8 cellular contexts compared by ENCODE assay signal in genomic region chr2:10448208-10448645, GRCh38. TPM values are rescaled to one million over a fixed set of nuclear protein-coding genes. Genes with fewer than 3 reads are reported as not detected.
A peak's percentile ranks its signal among the peaks of the same experiment; 100 is the strongest.
DNase-seq lines count a peak whose midpoint lies in the region; TF ChIP-seq lines count a peak whose summit lies in the region.

Gene ODC1, minus strand, starts transcription at chr2:10448327. Its CDS starts 3,295 bp downstream, at chr2:10445032.

- H2AFZ ChIP-seq in H9 (ENCODE audit: low read length): no peak within 1 kb of the TSS
- H2AFZ ChIP-seq in neural progenitor cell (replicated peaks): peak within 1 kb of the TSS; percentile 65

- H2BK120ac ChIP-seq in H9 (ENCODE audit: low read depth, low read length, poor library complexity, severe bottlenecking): no peak within 1 kb of the TSS

- peaks cover 12% of the 10 kb centered on the region for H3K36me3 ChIP-seq in neural progenitor cell

- peak within 1 kb of the TSS; percentile 71 for H3K4me2 ChIP-seq in H9 (ENCODE audit: insufficient read depth, insufficient read length, low read length)
- peak within 1 kb of the TSS; percentile 97 for H3K4me2 ChIP-seq in neural progenitor cell

- H3K4me3 Mint-ChIP-seq in H9 (peak within 1 kb of the TSS; percentile 63 to 89), neural progenitor cell (peak within 1 kb of the TSS; percentile 96)

- peak within 1 kb of the TSS; percentile 84 for H3K18ac ChIP-seq in H9 (ENCODE audit: insufficient read length, low read depth, low read length)

- H3K9me3 ChIP-seq in H9 (ENCODE audit: control insufficient read depth, low read depth, low read length) (no peaks in the 10 kb centered on the region), neural progenitor cell (ENCODE audit: low read depth) (no peaks in the 10 kb centered on the region)

- H2BK15ac ChIP-seq in H9 (ENCODE audit: low read depth, low read length): no peak within 1 kb of the TSS; the same call in 1 of the 2 replicates

- H3K4me1 ChIP-seq in H9 (ENCODE audit: insufficient read depth, low read length): no peaks in the 10 kb centered on the region; the same call in 1 of the 2 replicates
- peaks cover 21% of the 10 kb centered on the region for H3K4me1 ChIP-seq in neural progenitor cell

- H4K8ac ChIP-seq in H9 (replicated peaks; ENCODE audit: insufficient read length, low read depth, low read length): no peak within 1 kb of the TSS

- no peak within 1 kb of the TSS for H3K4ac ChIP-seq in H9 (ENCODE audit: low read depth, low read length)

- peak; percentile 41; the same call in 1 of the 2 replicates for TF ChIP-seq POLR2A in Raji (IDR thresholded peaks at IDR 0.05; ENCODE audit: insufficient read depth, low read depth, low read length)

- H3K56ac ChIP-seq in H9 (ENCODE audit: insufficient read length, low read depth, low read length): no peak within 1 kb of the TSS

- H2BK5ac ChIP-seq in H9 (ENCODE audit: insufficient read length, low read length): no peak within 1 kb of the TSS

- H3K27me3 Mint-ChIP-seq in H9 (ENCODE audit: low read depth) (peaks cover 22% of the 10 kb centered on the region), neural progenitor cell (ENCODE audit: insufficient read depth, low read depth) (no peaks in the 10 kb centered on the region)

- H3K4me1 Mint-ChIP-seq in H9 (peaks cover 14 to 23% of the 10 kb centered on the region in 2 experiments), neural progenitor cell (peaks cover 39% of the 10 kb centered on the region)

- H3F3A ChIP-seq in neural progenitor cell (ENCODE audit: low read depth): peaks cover 10% of the 10 kb centered on the region

- H2BK12ac ChIP-seq in H9 (ENCODE audit: insufficient read length, low read depth, low read length): no peak within 1 kb of the TSS

- no CpG with 5 or more reads among the region's 68 CpGs for WGBS in H9 (ENCODE audit: extremely low coverage, insufficient read length, low lambda C conversion rate)

- DNase-seq in EL (peak; percentile 94), H9 (peak; percentile 83), M059J (ENCODE audit: low read depth) (peak; percentile 85), fibroblast of the aortic adventitia (ENCODE audit: low read depth) (peak; percentile 91), neural progenitor cell (ENCODE audit: low spot score) (peak; percentile 98), stromal cell of bone marrow (ENCODE audit: low read depth) (peak; percentile 81)
- peak; percentile 99 for DNase-seq in activated T-helper 9 cell treated with anti-CD3 and anti-CD28 coated beads, Interleukin-2, amount 50 U/mL, for 16 hours (ENCODE audit: low read depth)

- H3K23me2 ChIP-seq in H9 (ENCODE audit: insufficient read length, low read depth, low read length, poor library complexity, severe bottlenecking): peaks cover 8% of the 10 kb centered on the region

- no peak within 1 kb of the TSS for H3K23ac ChIP-seq in H9 (ENCODE audit: insufficient read length, low read depth, low read length)

- H3K79me2 ChIP-seq in H9 (ENCODE audit: insufficient read depth, low read length) (peaks cover 4% of the 10 kb centered on the region; the same call in 1 of the 2 replicates), neural progenitor cell (ENCODE audit: low read depth) (peaks cover 41% of the 10 kb centered on the region)

- no peak within 1 kb of the TSS for H4K5ac ChIP-seq in H9 (ENCODE audit: insufficient read length, low read depth, low read length)

- no peak within 1 kb of the TSS for H3T11ph ChIP-seq in H9 (ENCODE audit: low read length)

- no peaks in the 10 kb centered on the region for H3K9me3 Mint-ChIP-seq in H9
- no peaks in the 10 kb centered on the region for H3K9me3 Mint-ChIP-seq in neural progenitor cell

- H3K27ac Mint-ChIP-seq in H9 (peak within 1 kb of the TSS in 1 of 3 experiments; percentile 74; a peak in 2 of 7 replicates), neural progenitor cell (peak within 1 kb of the TSS; percentile 90)

- H3K14ac ChIP-seq in H9 (ENCODE audit: insufficient read depth, low read length): peak within 1 kb of the TSS; percentile 88

- H2AK5ac ChIP-seq in H9 (ENCODE audit: insufficient read length, low read length): no peak within 1 kb of the TSS

- H4K20me1 ChIP-seq in H9 (ENCODE audit: control insufficient read depth, insufficient read depth, insufficient read length): no peaks in the 10 kb centered on the region
- H4K20me1 ChIP-seq in neural progenitor cell (ENCODE audit: low read depth): peaks cover 43% of the 10 kb centered on the region

- no peak within 1 kb of the TSS for H2BK20ac ChIP-seq in H9 (ENCODE audit: low read depth, low read length, poor library complexity, severe bottlenecking)

- H3K4me3 ChIP-seq in fibroblast of the aortic adventitia (ENCODE audit: low read depth, low read length): peak within 1 kb of the TSS; percentile 82
- peak within 1 kb of the TSS; percentile 67 for H3K4me3 ChIP-seq in neural progenitor cell

- H3K9ac ChIP-seq in H9 (ENCODE audit: extremely low read depth, insufficient read length, low read length) (peak within 1 kb of the TSS; percentile 39), neural progenitor cell (peak within 1 kb of the TSS; percentile 59)

- H3K27ac ChIP-seq in H9 (ENCODE audit: insufficient read length, low read depth, low read length) (no peak within 1 kb of the TSS), neural progenitor cell (peak within 1 kb of the TSS; percentile 93)

- H3K27me3 ChIP-seq in H9 (ENCODE audit: insufficient read depth, low read length) (peaks cover 3% of the 10 kb centered on the region; the same call in 1 of the 2 replicates), neural progenitor cell (peaks cover 15% of the 10 kb centered on the region)

- no peak within 1 kb of the TSS for H4K91ac ChIP-seq in H9 (ENCODE audit: insufficient read length, low read depth, low read length)

- H3K36me3 Mint-ChIP-seq in H9 (ENCODE audit: insufficient read depth in 1 of 3, low read depth in 3 of 3) (peaks cover 11 to 18% (median 18%) of the 10 kb centered on the region in 3 experiments), neural progenitor cell (peaks cover 13% of the 10 kb centered on the region)

- H3K79me1 ChIP-seq in H9 (ENCODE audit: insufficient read depth, low read depth, low read length, poor library complexity, severe bottlenecking): no peaks in the 10 kb centered on the region

- TF ChIP-seq CTCF in H9 (conservative IDR thresholded peaks at IDR 0.05) (no peak), fibroblast of the aortic adventitia (IDR thresholded peaks at IDR 0.05; ENCODE audit: insufficient read depth, low read length) (no peak), neural progenitor cell (IDR thresholded peaks at IDR 0.05) (no peak)

RNA-seq across cellular contexts. Expression of gene ODC1, which starts in this region (rescaled TPM):
- total RNA-seq in H9 (2021): 46.5 and 48.3 TPM in 2 replicates
- total RNA-seq in M059J (2014; rRNA removed; shearing (Covaris generic)): 49.9 and 69.0 TPM in 2 replicates
- 41.4 and 129 TPM in 2 replicates for total RNA-seq in fibroblast of the aortic adventitia (ENCODE audit: low replicate concordance)
- 348 and 437 TPM in 2 replicates for total RNA-seq in neural progenitor cell (ENCODE audit: low replicate concordance)
